In the genomic region with DNA sequence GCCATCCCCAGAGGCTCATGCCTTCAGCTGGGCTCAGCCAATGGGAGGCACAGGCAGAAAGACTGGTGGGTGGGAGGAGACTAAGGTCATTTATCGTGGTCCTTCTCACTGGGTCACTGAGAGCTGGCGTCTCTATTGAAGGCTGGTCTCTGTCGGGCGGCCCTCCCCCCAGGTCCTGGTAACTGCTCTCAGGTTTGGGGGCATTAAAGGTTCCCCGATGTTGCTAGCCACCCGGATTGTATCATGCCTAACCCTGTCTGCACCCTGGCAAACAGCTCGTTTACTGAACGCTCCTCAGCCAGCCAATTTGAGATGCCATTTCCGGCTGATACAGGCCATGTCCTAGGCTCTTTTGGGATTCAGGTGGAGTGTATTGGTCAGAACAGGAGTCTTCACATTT, we compare ENCODE assay signal across 1 cellular context.
TF ChIP-seq lines count a peak whose summit lies in the region.

No MANE protein-coding gene starts in this region.

TF ChIP-seq in HepG2, 621 proteins besides CTCF, POLR2A, EP300 and RAD21:
- no peak for TF ChIP-seq CCAR2 (optimal IDR thresholded peaks at IDR 0.05; ENCODE audit: low read depth, low read length)
- TF ChIP-seq ATF3 (CRISPR knock-in tag; IDR thresholded peaks at IDR 0.05), result no peak
- no peak for TF ChIP-seq CENPT (CRISPR knock-in tag; IDR thresholded peaks at IDR 0.05; ENCODE audit: low read depth)
- TF ChIP-seq ZNF629 (CRISPR knock-in tag; conservative IDR thresholded peaks at IDR 0.05), result no peak
- no peak for TF ChIP-seq CEBPB (IDR thresholded peaks at IDR 0.05; ENCODE audit: borderline replicate concordance, low read depth, low read length)
- no peak for TF ChIP-seq SP1 (IDR thresholded peaks at IDR 0.05)
- TF ChIP-seq SP1 (CRISPR knock-in tag; IDR thresholded peaks at IDR 0.05), result no peak
TF ChIP-seq in HepG2: peak in this region for 0.
